Comparison of ENCODE assay signal across 9 cellular contexts in genomic region chr14:65637780-65638179, GRCh38.
DNase-seq lines count a peak whose midpoint lies in the region; ATAC-seq and TF ChIP-seq lines count a peak whose summit lies in the region.
"Had no signal": no experiment of that assay in that cellular context is flagged by ENCODE, and none has a peak within 500 bp of the region (broad histone marks: within the 10 kb centered on the region; RNA-seq: fewer than 3 reads in every experiment).

No MANE protein-coding gene starts in this region.

- H3K27me3 Mint-ChIP-seq in CD4-positive, CD25-positive, alpha-beta regulatory T cell, result no peaks in the 10 kb centered on the region
- H3K27me3 Mint-ChIP-seq in stimulated activated naive CD8-positive, alpha-beta T cell treated with anti-CD3 and anti-CD28 coated beads, Interleukin-15, amount 100 ng/mL, for 72 hours, result no peaks in the 10 kb centered on the region

- peaks cover 0 to 7% (median 0%) of the 10 kb centered on the region in 7 donors for H3K9me3 Mint-ChIP-seq in CD4-positive, CD25-positive, alpha-beta regulatory T cell
- peaks cover 0 to 5% of the 10 kb centered on the region in 2 donors for H3K9me3 Mint-ChIP-seq in stimulated activated naive CD8-positive, alpha-beta T cell treated with anti-CD3 and anti-CD28 coated beads, Interleukin-15, amount 100 ng/mL, for 72 hours

- peaks cover 26 to 41% (median 36%) of the 10 kb centered on the region in 4 donors for H3K4me1 Mint-ChIP-seq in CD4-positive, CD25-positive, alpha-beta regulatory T cell
- H3K4me1 Mint-ChIP-seq in stimulated activated naive CD8-positive, alpha-beta T cell treated with anti-CD3 and anti-CD28 coated beads, Interleukin-15, amount 100 ng/mL, for 72 hours, result peaks cover 50% of the 10 kb centered on the region

- H3K27ac Mint-ChIP-seq in CD4-positive, CD25-positive, alpha-beta regulatory T cell, result peak overlapping the region in 2 of 3 donors; percentile 39 to 83
- H3K27ac Mint-ChIP-seq in stimulated activated naive CD8-positive, alpha-beta T cell treated with anti-CD3 and anti-CD28 coated beads, Interleukin-15, amount 100 ng/mL, for 72 hours, result peak overlapping the region; percentile 77

- no peaks in the 10 kb centered on the region for H3K9me3 ChIP-seq in CD4-positive, CD25-positive, alpha-beta regulatory T cell (ENCODE audit: control insufficient read depth in 2 of 2, low read length in 2 of 2)
- H3K9me3 ChIP-seq in upper lobe of right lung, result peaks cover 8% of the 10 kb centered on the region

- peaks cover 27% of the 10 kb centered on the region for H3K36me3 Mint-ChIP-seq in CD4-positive, CD25-positive, alpha-beta regulatory T cell

- no peak overlapping the region for H3K4me3 ChIP-seq in CD4-positive, CD25-positive, alpha-beta regulatory T cell (ENCODE audit: low read depth, low read length)
- H3K4me3 ChIP-seq in astrocyte of the spinal cord (ENCODE audit: low read depth, low read length) (no peak overlapping the region), upper lobe of right lung (no peak overlapping the region)
- H3K4me3 ChIP-seq: psoas muscle had no signal

- no peaks in the 10 kb centered on the region for H3K27me3 ChIP-seq in CD4-positive, CD25-positive, alpha-beta regulatory T cell (ENCODE audit: control insufficient read depth, insufficient read depth, low read length)
- H3K27me3 ChIP-seq in upper lobe of right lung, result no peaks in the 10 kb centered on the region

- peaks cover 9% of the 10 kb centered on the region for H3K4me1 ChIP-seq in CD4-positive, CD25-positive, alpha-beta regulatory T cell (ENCODE audit: control insufficient read depth, insufficient read depth, low read length, poor library complexity, severe bottlenecking)
- no peaks in the 10 kb centered on the region for H3K4me1 ChIP-seq in upper lobe of right lung
- H3K4me1 ChIP-seq: psoas muscle had no signal

- intact Hi-C loops in upper lobe of right lung (cut with DNase I), result no loop called here

- H3K27ac ChIP-seq in CD4-positive, CD25-positive, alpha-beta regulatory T cell (ENCODE audit: insufficient read depth, low read length, poor library complexity, severe bottlenecking), result no peak overlapping the region
- no peak overlapping the region for H3K27ac ChIP-seq in upper lobe of right lung
- H3K27ac ChIP-seq: psoas muscle had no signal

- H3K36me3 ChIP-seq in CD4-positive, CD25-positive, alpha-beta regulatory T cell (ENCODE audit: control insufficient read depth, insufficient read depth, low read length), result no peaks in the 10 kb centered on the region
- H3K36me3 ChIP-seq in upper lobe of right lung, result no peaks in the 10 kb centered on the region

- in situ Hi-C loops in astrocyte of the spinal cord (cut with HindIII; ENCODE audit: low sequenced_read_pairs), result no loop called here

- no peak for TF ChIP-seq CTCF in astrocyte of the spinal cord (IDR thresholded peaks at IDR 0.05; ENCODE audit: low read depth, low read length)
- TF ChIP-seq CTCF in upper lobe of right lung (IDR thresholded peaks at IDR 0.05), result no peak

- H3K4me3 Mint-ChIP-seq in CD4-positive, CD25-positive, alpha-beta regulatory T cell, result peak overlapping the region in 1 of 4 donors; percentile 60
- H3K4me3 Mint-ChIP-seq in stimulated activated naive CD8-positive, alpha-beta T cell treated with anti-CD3 and anti-CD28 coated beads, Interleukin-15, amount 100 ng/mL, for 72 hours, result peak overlapping the region; percentile 53 to 72

- peak; percentile 40 to 56 for ATAC-seq in CD4-positive, CD25-positive, alpha-beta regulatory T cell (ENCODE audit: low read depth in 2 of 2)
- ATAC-seq in GM21423 (IDR thresholded peaks at IDR 0.05; ENCODE audit: unreplicated experiment), result peak; percentile 95
- peak; percentile 99 for ATAC-seq in stimulated activated naive CD8-positive, alpha-beta T cell treated with anti-CD3 and anti-CD28 coated beads, Interleukin-15, amount 100 ng/mL, for 72 hours
- no peak for ATAC-seq in upper lobe of right lung

- peak in 1 of 3 donors; percentile 44 for DNase-seq in CD4-positive, CD25-positive, alpha-beta regulatory T cell
- peak; percentile 10 for DNase-seq in NAMALWA (ENCODE audit: low spot score)
- DNase-seq in astrocyte of the spinal cord (ENCODE audit: low read depth, low spot score), result peak; percentile 45
- DNase-seq in stimulated activated naive CD8-positive, alpha-beta T cell treated with anti-CD3 and anti-CD28 coated beads, Interleukin-15, amount 100 ng/mL, for 72 hours, result peak; percentile 68 to 84
- no peak for DNase-seq in NCI-H1105 (lab: John Stamatoyannopoulos, UW)
- DNase-seq in iPS-NIHi7 (ENCODE audit: extremely low spot score), result no peak
- no peak for DNase-seq in upper lobe of right lung
- DNase-seq: psoas muscle had no signal

Comparison
In these comparisons a context has a peak if more than half of its experiments do, and no peak if none do; other contexts are left out.
1. DNase-seq: peak in NAMALWA (single experiment), astrocyte of the spinal cord (single experiment) and stimulated activated naive CD8-positive, alpha-beta T cell treated with anti-CD3 and anti-CD28 coated beads, Interleukin-15, amount 100 ng/mL, for 72 hours (2 of 2); none in NCI-H1105 (single experiment), iPS-NIHi7 (single experiment) and upper lobe of right lung (single experiment).